15 cellular contexts compared by ENCODE assay signal in the genomic region with DNA sequence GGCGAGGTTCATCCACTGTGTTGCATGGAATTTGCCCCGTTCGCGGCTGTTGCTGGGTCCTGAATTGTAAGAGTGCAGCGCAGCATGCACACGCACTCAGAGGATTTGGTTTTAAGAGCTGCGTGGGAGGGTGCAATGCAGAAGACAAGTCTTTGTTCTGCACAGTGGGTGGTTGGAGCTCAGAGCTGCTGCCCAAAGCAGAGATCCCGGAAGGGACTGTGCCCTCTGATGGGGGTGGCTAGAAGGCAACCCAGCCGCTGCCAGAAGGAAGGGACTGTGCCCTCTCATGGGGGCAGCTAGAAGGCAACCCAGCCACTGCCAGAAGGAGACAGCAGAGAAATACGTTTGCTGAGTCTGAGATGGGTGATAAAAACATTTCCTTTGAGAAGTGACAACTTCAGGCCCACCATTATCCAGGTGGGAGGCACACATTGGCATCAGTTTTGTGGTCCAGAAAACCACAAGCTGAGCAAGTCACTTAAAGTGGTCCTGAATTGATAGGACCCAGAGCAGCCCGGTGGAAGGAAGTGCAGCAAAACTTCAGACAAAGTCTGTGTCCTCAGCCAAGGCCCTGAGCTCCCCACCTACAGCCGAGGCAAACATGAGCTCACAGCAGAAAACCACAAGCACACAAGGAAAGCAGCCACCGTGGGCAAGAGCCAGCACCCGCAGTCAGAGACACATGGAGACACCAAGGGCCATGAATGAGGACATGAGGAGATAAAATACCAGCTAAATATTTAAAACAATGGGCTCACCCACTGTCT. TPM values are rescaled to one million over a fixed set of nuclear protein-coding genes. Genes with fewer than 3 reads are reported as not detected.
A peak's percentile ranks its signal among the peaks of the same experiment; 100 is the strongest.
DNase-seq lines count a peak whose midpoint lies in the region; ATAC-seq lines count a peak whose summit lies in the region.
"Had no signal": no experiment of that assay in that cellular context is flagged by ENCODE, and none has a peak within 500 bp of the region (broad histone marks: within the 10 kb centered on the region; RNA-seq: fewer than 3 reads in every experiment).

No MANE protein-coding gene starts in this region.

- DNase-seq in activated T-cell treated with anti-CD3 and anti-CD28 coated beads, Interleukin-2, amount 50 U/mL, for 4 hours: no peak
- no peak for DNase-seq in activated T-cell treated with anti-CD3 and anti-CD28 coated beads, Interleukin-2, amount 50 U/mL, for 24 hours
- DNase-seq in SK-MEL-5 (ENCODE audit: low read depth, low spot score) (peak; percentile 51), foreskin melanocyte (peak; percentile 15)
- peak in 1 of 2 donors; percentile 33 for DNase-seq in stimulated activated naive CD8-positive, alpha-beta T cell treated with anti-CD3 and anti-CD28 coated beads, Interleukin-15, amount 100 ng/mL, for 72 hours
- DNase-seq in effector CD8-positive, alpha-beta T cell (lab: John Stamatoyannopoulos, UW): no peak
- DNase-seq: GDM1, left cardiac atrium, NCI-H2029, psoas muscle, RPMI8226, T-helper 1 cell had no signal

- peaks cover 13% of the 10 kb centered on the region for H3K4me1 Mint-ChIP-seq in activated T-cell treated with anti-CD3 and anti-CD28 coated beads, Interleukin-2, amount 50 U/mL, for 4 hours (ENCODE audit: low read depth)
- H3K4me1 Mint-ChIP-seq in activated T-cell treated with anti-CD3 and anti-CD28 coated beads, Interleukin-2, amount 50 U/mL, for 24 hours (ENCODE audit: low read depth): peaks cover 20% of the 10 kb centered on the region
- peaks cover 40% of the 10 kb centered on the region for H3K4me1 Mint-ChIP-seq in stimulated activated naive CD8-positive, alpha-beta T cell treated with anti-CD3 and anti-CD28 coated beads, Interleukin-15, amount 100 ng/mL, for 72 hours

- H3K4me3 Mint-ChIP-seq in activated T-cell treated with anti-CD3 and anti-CD28 coated beads, Interleukin-2, amount 50 U/mL, for 4 hours: no peak overlapping the region
- no peak overlapping the region for H3K4me3 Mint-ChIP-seq in activated T-cell treated with anti-CD3 and anti-CD28 coated beads, Interleukin-2, amount 50 U/mL, for 24 hours
- H3K4me3 Mint-ChIP-seq in stimulated activated naive CD8-positive, alpha-beta T cell treated with anti-CD3 and anti-CD28 coated beads, Interleukin-15, amount 100 ng/mL, for 72 hours: peak overlapping the region in 1 of 2 donors; percentile 51

- H3K27me3 Mint-ChIP-seq in activated T-cell treated with anti-CD3 and anti-CD28 coated beads, Interleukin-2, amount 50 U/mL, for 4 hours (ENCODE audit: low read depth): peaks cover 10% of the 10 kb centered on the region
- H3K27me3 Mint-ChIP-seq in activated T-cell treated with anti-CD3 and anti-CD28 coated beads, Interleukin-2, amount 50 U/mL, for 24 hours: peaks cover 4% of the 10 kb centered on the region
- no peaks in the 10 kb centered on the region for H3K27me3 Mint-ChIP-seq in stimulated activated naive CD8-positive, alpha-beta T cell treated with anti-CD3 and anti-CD28 coated beads, Interleukin-15, amount 100 ng/mL, for 72 hours

- H3K36me3 Mint-ChIP-seq in activated T-cell treated with anti-CD3 and anti-CD28 coated beads, Interleukin-2, amount 50 U/mL, for 4 hours (ENCODE audit: insufficient read depth): no peaks in the 10 kb centered on the region
- H3K36me3 Mint-ChIP-seq in activated T-cell treated with anti-CD3 and anti-CD28 coated beads, Interleukin-2, amount 50 U/mL, for 24 hours (ENCODE audit: low read depth): no peaks in the 10 kb centered on the region

- no peak overlapping the region for H3K27ac Mint-ChIP-seq in activated T-cell treated with anti-CD3 and anti-CD28 coated beads, Interleukin-2, amount 50 U/mL, for 24 hours
- peak overlapping the region in 1 of 2 donors; percentile 34 for H3K27ac Mint-ChIP-seq in stimulated activated naive CD8-positive, alpha-beta T cell treated with anti-CD3 and anti-CD28 coated beads, Interleukin-15, amount 100 ng/mL, for 72 hours

- H3K9me3 Mint-ChIP-seq in activated T-cell treated with anti-CD3 and anti-CD28 coated beads, Interleukin-2, amount 50 U/mL, for 4 hours: peaks cover 10% of the 10 kb centered on the region
- H3K9me3 Mint-ChIP-seq in activated T-cell treated with anti-CD3 and anti-CD28 coated beads, Interleukin-2, amount 50 U/mL, for 24 hours: peaks cover 9% of the 10 kb centered on the region
- H3K9me3 Mint-ChIP-seq in stimulated activated naive CD8-positive, alpha-beta T cell treated with anti-CD3 and anti-CD28 coated beads, Interleukin-15, amount 100 ng/mL, for 72 hours: peaks cover 0 to 12% of the 10 kb centered on the region in 2 donors

- in situ Hi-C loops in SK-MEL-5 (cut with HindIII; ENCODE audit: low pct_unique_long_range_greater_than_20kb, low sequenced_read_pairs): no loop called here

- ATAC-seq in activated T-cell treated with anti-CD3 and anti-CD28 coated beads, Interleukin-2, amount 50 U/mL, for 4 hours: peak; percentile 43 to 66
- ATAC-seq in stimulated activated naive CD8-positive, alpha-beta T cell treated with anti-CD3 and anti-CD28 coated beads, Interleukin-15, amount 100 ng/mL, for 72 hours: peak; percentile 85
- ATAC-seq in HG03432 (IDR thresholded peaks at IDR 0.05; ENCODE audit: unreplicated experiment): no peak
- no peak for ATAC-seq in HG02885 (IDR thresholded peaks at IDR 0.05; ENCODE audit: poor library complexity, unreplicated experiment)
- ATAC-seq: left cardiac atrium, psoas muscle had no signal

RNA-seq across cellular contexts. Expression of a gene that starts 4.2 kb away (rescaled TPM):
- not detected for total RNA-seq in activated T-cell treated with anti-CD3 and anti-CD28 coated beads, Interleukin-2, amount 50 U/mL, for 4 hours
- total RNA-seq in SK-MEL-5 (2014; rRNA removed; shearing (Covaris generic)): not detected in 2 replicates
- polyA plus RNA-seq in SK-MEL-5 (2015; cell fraction: cytosol; rRNA removed): not detected in 2 replicates
- polyA plus RNA-seq in SK-MEL-5 (2015; cell fraction: nucleus; rRNA removed): not detected in 2 replicates
- total RNA-seq: hepatocyte, left cardiac atrium, psoas muscle had no signal
- polyA plus RNA-seq: hepatocyte, psoas muscle had no signal

RNA-seq across cellular contexts. Expression of a gene that starts 49.2 kb away (rescaled TPM):
- under 1 TPM; 0.33 to 0.53 (median 0.33) TPM for total RNA-seq in activated T-cell treated with anti-CD3 and anti-CD28 coated beads, Interleukin-2, amount 50 U/mL, for 4 hours
- total RNA-seq in SK-MEL-5 (2014; rRNA removed; shearing (Covaris generic)): 0.11 TPM in 1 of 2 replicates, not detected in the other
- polyA plus RNA-seq in SK-MEL-5 (2015; cell fraction: cytosol; rRNA removed): 0.05 and 0.19 TPM in 2 replicates
- polyA plus RNA-seq in SK-MEL-5 (2015; cell fraction: nucleus; rRNA removed): 0.54 TPM in 1 of 2 replicates, not detected in the other

Comparison
In these comparisons a context has a peak if more than half of its experiments do, and no peak if none do; other contexts are left out.
1. ATAC-seq: peak in activated T-cell treated with anti-CD3 and anti-CD28 coated beads, Interleukin-2, amount 50 U/mL, for 4 hours (2 of 2) and stimulated activated naive CD8-positive, alpha-beta T cell treated with anti-CD3 and anti-CD28 coated beads, Interleukin-15, amount 100 ng/mL, for 72 hours (single experiment); none in HG03432 (single experiment) and HG02885 (single experiment).
2. DNase-seq: peak in SK-MEL-5 (single experiment) and foreskin melanocyte (single experiment); none in activated T-cell treated with anti-CD3 and anti-CD28 coated beads, Interleukin-2, amount 50 U/mL, for 4 hours (single experiment), activated T-cell treated with anti-CD3 and anti-CD28 coated beads, Interleukin-2, amount 50 U/mL, for 24 hours (single experiment) and effector CD8-positive, alpha-beta T cell (single experiment).